1 cellular context compared by ENCODE assay signal in the genomic region with DNA sequence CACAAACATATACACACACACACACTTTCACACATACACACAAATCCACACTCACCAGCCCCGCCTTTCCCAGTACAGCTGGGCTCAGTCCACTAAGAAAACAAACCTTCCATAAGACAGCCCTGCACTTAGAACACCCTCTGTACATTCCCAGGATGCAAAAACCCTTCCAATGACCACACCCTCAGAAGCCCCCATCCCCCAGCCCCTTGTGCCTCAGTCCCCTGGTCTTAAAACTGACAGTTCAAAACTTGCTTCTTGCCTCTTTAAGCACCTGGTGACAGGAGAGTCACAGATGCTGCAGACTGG.
TF ChIP-seq lines count a peak whose summit lies in the region.

No MANE protein-coding gene starts in this region.

TF ChIP-seq in endothelial cell of umbilical vein, 7 proteins besides CTCF, POLR2A, EP300 and RAD21:
- TF ChIP-seq, protein P1, sequence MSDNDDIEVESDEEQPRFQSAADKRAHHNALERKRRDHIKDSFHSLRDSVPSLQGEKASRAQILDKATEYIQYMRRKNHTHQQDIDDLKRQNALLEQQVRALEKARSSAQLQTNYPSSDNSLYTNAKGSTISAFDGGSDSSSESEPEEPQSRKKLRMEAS (IDR thresholded peaks at IDR 0.05; ENCODE audit: insufficient read depth, insufficient read length): no peak
- no peak for TF ChIP-seq JUN (IDR thresholded peaks at IDR 0.05; ENCODE audit: borderline replicate concordance, insufficient read depth, insufficient read length, low read depth)
- TF ChIP-seq GATA2 (IDR thresholded peaks at IDR 0.05; ENCODE audit: insufficient read depth, insufficient read length, low read depth, low read length): no peak
- no peak for TF ChIP-seq POLR2AphosphoS5 (IDR thresholded peaks at IDR 0.05; ENCODE audit: insufficient read depth, low read depth, low read length)
- TF ChIP-seq EZH2 (IDR thresholded peaks at IDR 0.05; ENCODE audit: borderline replicate concordance, low read depth, low read length, severe bottlenecking): no peak
- no peak for TF ChIP-seq MYC (IDR thresholded peaks at IDR 0.05; ENCODE audit: low read depth, low read length)
- TF ChIP-seq FOS (IDR thresholded peaks at IDR 0.05; ENCODE audit: borderline replicate concordance, insufficient read depth, low read length): no peak
